Comparison of ENCODE assay signal across 11 cellular contexts in genomic region chr5:126837907-126838539, GRCh38.
A peak's percentile ranks its signal among the peaks of the same experiment; 100 is the strongest.
DNase-seq lines count a peak whose midpoint lies in the region; ATAC-seq, FAIRE-seq and TF ChIP-seq lines count a peak whose summit lies in the region.
"Had no signal": no experiment of that assay in that cellular context is flagged by ENCODE, and none has a peak within 500 bp of the region (broad histone marks: within the 10 kb centered on the region; RNA-seq: fewer than 3 reads in every experiment).

No MANE protein-coding gene starts in this region.

- DNase-seq in activated naive CD4-positive, alpha-beta T cell (lab: John Stamatoyannopoulos, UW), result no peak
- DNase-seq in keratinocyte (ENCODE audit: low read depth, low spot score), result no peak
- no peak for DNase-seq in upper lobe of right lung
- DNase-seq in effector CD8-positive, alpha-beta T cell (lab: John Stamatoyannopoulos, UW), result no peak
- DNase-seq in NCI-H1417 treated with DMSO at 0.1 percent for 48 hours (lab: John Stamatoyannopoulos, UW), result no peak
- DNase-seq in NCI-H345 treated with DMSO at 0.1 percent for 48 hours (lab: John Stamatoyannopoulos, UW; ENCODE audit: unreplicated experiment), result no peak

- H3K9me3 ChIP-seq in keratinocyte (ENCODE audit: control insufficient read depth, low read depth, low read length) (no peaks in the 10 kb centered on the region), upper lobe of right lung (no peaks in the 10 kb centered on the region)
- H3K9me3 ChIP-seq: BLaER1 had no signal

- H3K36me3 ChIP-seq in keratinocyte (ENCODE audit: control insufficient read depth in 2 of 2, extremely low read depth in 1 of 2, insufficient read depth in 2 of 2, low read length in 2 of 2) (peaks cover 0 to 3% of the 10 kb centered on the region in 2 experiments), upper lobe of right lung (no peaks in the 10 kb centered on the region)

- no peaks in the 10 kb centered on the region for H3K27me3 ChIP-seq in keratinocyte (ENCODE audit: control insufficient read depth, extremely low read depth, insufficient read depth, low read length)
- H3K27me3 ChIP-seq in upper lobe of right lung, result no peaks in the 10 kb centered on the region
- H3K27me3 ChIP-seq: BLaER1 had no signal

- no peaks in the 10 kb centered on the region for H3K4me1 Mint-ChIP-seq in activated naive CD4-positive, alpha-beta T cell treated with anti-CD3 and anti-CD28 coated beads, Interleukin-2, amount 50 U/mL, for 24 hours
- no peaks in the 10 kb centered on the region for H3K4me1 Mint-ChIP-seq in brain
- H3K4me1 Mint-ChIP-seq: stimulated activated memory B cell treated with anti-CD40 and anti-IgM and Interleukin-4, amounts not matched to agents 10 μg/mL and 1 μg/mL and 100 μg/mL, for 72 hours had no signal

- H3K9me3 Mint-ChIP-seq in activated naive CD4-positive, alpha-beta T cell treated with anti-CD3 and anti-CD28 coated beads, Interleukin-2, amount 50 U/mL, for 24 hours, result no peaks in the 10 kb centered on the region
- no peaks in the 10 kb centered on the region for H3K9me3 Mint-ChIP-seq in brain
- H3K9me3 Mint-ChIP-seq: stimulated activated memory B cell treated with anti-CD40 and anti-IgM and Interleukin-4, amounts not matched to agents 10 μg/mL and 1 μg/mL and 100 μg/mL, for 72 hours had no signal

- H3K4me3 ChIP-seq in keratinocyte (ENCODE audit: control insufficient read depth in 2 of 3, extremely low read depth in 1 of 3, insufficient read depth in 2 of 3, low read depth in 1 of 3, low read length in 3 of 3), result no peak overlapping the region
- no peak overlapping the region for H3K4me3 ChIP-seq in upper lobe of right lung
- H3K4me3 ChIP-seq: BLaER1 had no signal

- ATAC-seq in upper lobe of right lung, result no peak
- ATAC-seq: stimulated activated memory B cell treated with anti-CD40 and anti-IgM and Interleukin-4, amounts not matched to agents 10 μg/mL and 1 μg/mL and 100 μg/mL, for 72 hours had no signal

- H3K4me2 ChIP-seq in keratinocyte (ENCODE audit: control insufficient read depth, extremely low read depth, insufficient read depth, low read depth, low read length), result no peak overlapping the region
- H3K4me2 ChIP-seq: BLaER1 had no signal

- dilution Hi-C loops in keratinocyte (cut with MboI; ENCODE audit: extremely low pct_ligation_motif_present, low sequenced_read_pairs), result no loop called here

- no peak overlapping the region for H3K27ac ChIP-seq in keratinocyte (ENCODE audit: control insufficient read depth, insufficient read depth, low read length)
- H3K27ac ChIP-seq in upper lobe of right lung, result no peak overlapping the region
- H3K27ac ChIP-seq: BLaER1 had no signal

- H2AFZ ChIP-seq in keratinocyte (ENCODE audit: control insufficient read depth, low read length), result no peak overlapping the region

- peak overlapping the region; percentile 10 for H3K27ac Mint-ChIP-seq in activated naive CD4-positive, alpha-beta T cell treated with anti-CD3 and anti-CD28 coated beads, Interleukin-2, amount 50 U/mL, for 24 hours
- H3K27ac Mint-ChIP-seq in brain, result peak overlapping the region in 3 of 5 experiments; percentile 39 to 79 (median 66)
- H3K27ac Mint-ChIP-seq: stimulated activated memory B cell treated with anti-CD40 and anti-IgM and Interleukin-4, amounts not matched to agents 10 μg/mL and 1 μg/mL and 100 μg/mL, for 72 hours had no signal

- H3K9ac ChIP-seq in keratinocyte (ENCODE audit: control insufficient read depth, extremely low read depth, insufficient read depth, low read length), result no peak overlapping the region
- H3K9ac ChIP-seq: BLaER1 had no signal

- peaks cover 16% of the 10 kb centered on the region for H3K36me3 Mint-ChIP-seq in activated naive CD4-positive, alpha-beta T cell treated with anti-CD3 and anti-CD28 coated beads, Interleukin-2, amount 50 U/mL, for 24 hours
- H3K36me3 Mint-ChIP-seq in brain, result peaks cover 51% of the 10 kb centered on the region

- H3K79me2 ChIP-seq in keratinocyte (ENCODE audit: control insufficient read depth, insufficient read depth, low read length), result no peaks in the 10 kb centered on the region

- H4K20me1 ChIP-seq in keratinocyte (ENCODE audit: control insufficient read depth, extremely low read depth, insufficient read depth, low read length), result no peaks in the 10 kb centered on the region

- intact Hi-C loops in upper lobe of right lung (cut with DNase I), result no loop called here

- no peaks in the 10 kb centered on the region for H3K4me1 ChIP-seq in keratinocyte (ENCODE audit: control insufficient read depth, extremely low read depth, insufficient read depth, low read length)
- no peaks in the 10 kb centered on the region for H3K4me1 ChIP-seq in upper lobe of right lung
- H3K4me1 ChIP-seq: BLaER1 had no signal

- TF ChIP-seq CTCF in brain (conservative IDR thresholded peaks at IDR 0.05) (peak; percentile 53 to 58), keratinocyte (optimal IDR thresholded peaks at IDR 0.05 in 1 of 3, IDR thresholded peaks at IDR 0.05 in 1 of 3, conservative IDR thresholded peaks at IDR 0.05 in 1 of 3; ENCODE audit: extremely low read depth in 1 of 3, insufficient read depth in 2 of 3, low read length in 3 of 3) (peak in 2 of 3 experiments; percentile 17 to 21), upper lobe of right lung (IDR thresholded peaks at IDR 0.05) (peak; percentile 53)

- no peaks in the 10 kb centered on the region for H3K27me3 Mint-ChIP-seq in activated naive CD4-positive, alpha-beta T cell treated with anti-CD3 and anti-CD28 coated beads, Interleukin-2, amount 50 U/mL, for 24 hours
- H3K27me3 Mint-ChIP-seq in brain, result peaks cover 5% of the 10 kb centered on the region
- H3K27me3 Mint-ChIP-seq: stimulated activated memory B cell treated with anti-CD40 and anti-IgM and Interleukin-4, amounts not matched to agents 10 μg/mL and 1 μg/mL and 100 μg/mL, for 72 hours had no signal

- peak; percentile 5 for FAIRE-seq in keratinocyte (lab: Jason Lieb, UNC)
- FAIRE-seq: RCC 7860 had no signal

- H3K4me3 Mint-ChIP-seq in activated naive CD4-positive, alpha-beta T cell treated with anti-CD3 and anti-CD28 coated beads, Interleukin-2, amount 50 U/mL, for 24 hours, result no peak overlapping the region
- H3K4me3 Mint-ChIP-seq in brain, result no peak overlapping the region
- H3K4me3 Mint-ChIP-seq: stimulated activated memory B cell treated with anti-CD40 and anti-IgM and Interleukin-4, amounts not matched to agents 10 μg/mL and 1 μg/mL and 100 μg/mL, for 72 hours had no signal

- H3K9me1 ChIP-seq in keratinocyte (ENCODE audit: control insufficient read depth, extremely low read depth, insufficient read depth, low read length), result no peaks in the 10 kb centered on the region
